8 cellular contexts compared by ENCODE assay signal in genomic region chr2:173448938-173449471, GRCh38.
DNase-seq lines count a peak whose midpoint lies in the region; ATAC-seq and TF ChIP-seq lines count a peak whose summit lies in the region.

No MANE protein-coding gene starts in this region.

- no peaks in the 10 kb centered on the region for H3K4me1 ChIP-seq in mucosa of descending colon (ENCODE audit: low read depth)

- POLR2A ChIA-PET in activated CD8-positive, alpha-beta T cell treated with anti-CD3 and anti-CD28 coated beads for 36 hours (lab: Charles Lee) = no interaction called here

- DNase-seq in ELF-1 (ENCODE audit: low read depth, low spot score) (peak; percentile 95), NCI-H774 (lab: John Stamatoyannopoulos, UW) (peak; percentile 85), epidermal melanocyte (ENCODE audit: insufficient read length, low spot score) (peak; percentile 60), mucosa of descending colon (peak; percentile 82 to 94 (median 83)), NCI-H1105 (lab: John Stamatoyannopoulos, UW) (no peak)
- DNase-seq in activated CD8-positive, alpha-beta T cell treated with anti-CD3 and anti-CD28 coated beads for 36 hours = peak; percentile 79

- H3K9me3 Mint-ChIP-seq in activated CD8-positive, alpha-beta T cell treated with anti-CD3 and anti-CD28 coated beads for 36 hours = no peaks in the 10 kb centered on the region
- peaks cover 2% of the 10 kb centered on the region for H3K9me3 Mint-ChIP-seq in stimulated activated memory B cell treated with anti-CD40 and anti-IgM and Interleukin-4, amounts not matched to agents 10 μg/mL and 1 μg/mL and 100 μg/mL, for 72 hours

- peak; percentile 89 for ATAC-seq in HG02798 (IDR thresholded peaks at IDR 0.05; ENCODE audit: poor library complexity, unreplicated experiment)
- peak; percentile 69 for ATAC-seq in activated CD8-positive, alpha-beta T cell treated with anti-CD3 and anti-CD28 coated beads for 36 hours
- ATAC-seq in mucosa of descending colon = peak; percentile 99
- peak; percentile 63 for ATAC-seq in stimulated activated memory B cell treated with anti-CD40 and anti-IgM and Interleukin-4, amounts not matched to agents 10 μg/mL and 1 μg/mL and 100 μg/mL, for 72 hours

- no peaks in the 10 kb centered on the region for H3K36me3 Mint-ChIP-seq in activated CD8-positive, alpha-beta T cell treated with anti-CD3 and anti-CD28 coated beads for 36 hours (ENCODE audit: low read depth)
- H3K36me3 Mint-ChIP-seq in stimulated activated memory B cell treated with anti-CD40 and anti-IgM and Interleukin-4, amounts not matched to agents 10 μg/mL and 1 μg/mL and 100 μg/mL, for 72 hours = no peaks in the 10 kb centered on the region

- CTCF ChIA-PET in activated CD8-positive, alpha-beta T cell treated with anti-CD3 and anti-CD28 coated beads for 36 hours (lab: Charles Lee) = interaction anchor here (1.3 to 1.9 kb wide), 9 partner anchors 11 to 422 kb away, joined by 3 to 8 read pairs (median 4); no protein-coding TSS in a partner anchor

- H3K4me3 Mint-ChIP-seq in activated CD8-positive, alpha-beta T cell treated with anti-CD3 and anti-CD28 coated beads for 36 hours = peak overlapping the region; percentile 44
- peak overlapping the region; percentile 68 for H3K4me3 Mint-ChIP-seq in stimulated activated memory B cell treated with anti-CD40 and anti-IgM and Interleukin-4, amounts not matched to agents 10 μg/mL and 1 μg/mL and 100 μg/mL, for 72 hours

- peak; percentile 53 for TF ChIP-seq CTCF in activated CD8-positive, alpha-beta T cell treated with anti-CD3 and anti-CD28 coated beads for 36 hours (IDR thresholded peaks at IDR 0.05)
- TF ChIP-seq CTCF in mucosa of descending colon (IDR thresholded peaks at IDR 0.05) = peak; percentile 54

- H3K4me1 Mint-ChIP-seq in activated CD8-positive, alpha-beta T cell treated with anti-CD3 and anti-CD28 coated beads for 36 hours (ENCODE audit: low read depth) = peaks cover 15% of the 10 kb centered on the region
- peaks cover 13% of the 10 kb centered on the region for H3K4me1 Mint-ChIP-seq in stimulated activated memory B cell treated with anti-CD40 and anti-IgM and Interleukin-4, amounts not matched to agents 10 μg/mL and 1 μg/mL and 100 μg/mL, for 72 hours

- H3K4me3 ChIP-seq in mucosa of descending colon = no peak overlapping the region

- H3K27me3 Mint-ChIP-seq in activated CD8-positive, alpha-beta T cell treated with anti-CD3 and anti-CD28 coated beads for 36 hours = peaks cover 2% of the 10 kb centered on the region
- H3K27me3 Mint-ChIP-seq in stimulated activated memory B cell treated with anti-CD40 and anti-IgM and Interleukin-4, amounts not matched to agents 10 μg/mL and 1 μg/mL and 100 μg/mL, for 72 hours = peaks cover 24% of the 10 kb centered on the region

- no peaks in the 10 kb centered on the region for H3K9me3 ChIP-seq in mucosa of descending colon

- intact Hi-C loops in activated CD8-positive, alpha-beta T cell treated with anti-CD3 and anti-CD28 coated beads for 36 hours (cut with micrococcal nuclease) = no loop called here
- intact Hi-C loops in mucosa of descending colon (cut with DNase I, micrococcal nuclease) = no loop called here

- no peak overlapping the region for H3K27ac Mint-ChIP-seq in activated CD8-positive, alpha-beta T cell treated with anti-CD3 and anti-CD28 coated beads for 36 hours
- no peak overlapping the region for H3K27ac Mint-ChIP-seq in stimulated activated memory B cell treated with anti-CD40 and anti-IgM and Interleukin-4, amounts not matched to agents 10 μg/mL and 1 μg/mL and 100 μg/mL, for 72 hours

- no peaks in the 10 kb centered on the region for H3K36me3 ChIP-seq in mucosa of descending colon (ENCODE audit: low read depth)
